ENCODE assay signal across 20 cellular contexts in genomic region chr10:59287587-59287986, GRCh38.
"Had no signal": no experiment of that assay in that cellular context is flagged by ENCODE, and none has a peak within 500 bp of the region (broad histone marks: within the 10 kb centered on the region; RNA-seq: fewer than 3 reads in every experiment).

No MANE protein-coding gene starts in this region.

- H3K27ac ChIP-seq: brain microvascular endothelial cell, heart left ventricle, neutrophil, testis had no signal

- H3K36me3 Mint-ChIP-seq: activated naive CD8-positive, alpha-beta T cell treated with anti-CD3 and anti-CD28 coated beads for 36 hours; natural killer cell had no signal

- H3K4me1 Mint-ChIP-seq: activated CD4-positive, alpha-beta T cell treated with anti-CD3 and anti-CD28 coated beads, Interleukin-2, amount 10 ng/mL, durations not matched to agents 7 days and 5 days; activated naive CD8-positive, alpha-beta T cell treated with anti-CD3 and anti-CD28 coated beads for 36 hours had no signal

- H3K9me3 Mint-ChIP-seq: activated CD4-positive, alpha-beta T cell treated with anti-CD3 and anti-CD28 coated beads, Interleukin-2, amount 10 ng/mL, durations not matched to agents 7 days and 5 days; activated naive CD8-positive, alpha-beta T cell treated with anti-CD3 and anti-CD28 coated beads for 36 hours; T-helper 2 cell treated with Interferon-gamma antibody and Interleukin-4, amounts not matched to agents 5 μg/mL and 100 μg/mL, for 36 hours had no signal

- H3K27ac Mint-ChIP-seq: activated CD4-positive, alpha-beta T cell treated with anti-CD3 and anti-CD28 coated beads, Interleukin-2, amount 10 ng/mL, durations not matched to agents 7 days and 5 days; activated naive CD8-positive, alpha-beta T cell treated with anti-CD3 and anti-CD28 coated beads for 36 hours; activated T-cell treated with anti-CD3 and anti-CD28 coated beads, Interleukin-2, amount 50 U/mL, for 72 hours; natural killer cell; T-helper 2 cell treated with Interferon-gamma antibody and Interleukin-4, amounts not matched to agents 5 μg/mL and 100 μg/mL, for 36 hours had no signal

- H3K27me3 ChIP-seq: brain microvascular endothelial cell, heart left ventricle, neutrophil, testis had no signal

- DNase-seq: activated CD4-positive, alpha-beta T cell treated with anti-CD3 and anti-CD28 coated beads, Interleukin-2, amount 10 ng/mL, durations not matched to agents 7 days and 5 days; activated CD8-positive, alpha-beta memory T cell treated with anti-CD3 and anti-CD28 coated beads, Interleukin-2, amount 50 U/mL, for 48 hours; activated naive CD8-positive, alpha-beta T cell treated with anti-CD3 and anti-CD28 coated beads for 36 hours; activated T-cell treated with anti-CD3 and anti-CD28 coated beads, Interleukin-2, amount 50 U/mL, for 72 hours; brain microvascular endothelial cell; effector memory CD4-positive, alpha-beta T cell; foreskin melanocyte; heart left ventricle; left colon; natural killer cell; posterior cingulate gyrus; right cardiac atrium; stimulated activated CD4-positive, alpha-beta T cell treated with anti-CD3 and anti-CD28 coated beads, Interleukin-4, amount 100 ng/mL, for 4 hours; stimulated activated CD8-positive, alpha-beta memory T cell treated with anti-CD3 and anti-CD28 coated beads, Interleukin-4, amount 100 ng/mL, for 48 hours; stimulated activated naive CD4-positive, alpha-beta T cell treated with Interleukin-2 at 50 U/mL for 16 hours; testis had no signal

- H3K36me3 ChIP-seq: brain microvascular endothelial cell, neutrophil had no signal

- H3K27me3 Mint-ChIP-seq: activated CD4-positive, alpha-beta T cell treated with anti-CD3 and anti-CD28 coated beads, Interleukin-2, amount 10 ng/mL, durations not matched to agents 7 days and 5 days; activated naive CD8-positive, alpha-beta T cell treated with anti-CD3 and anti-CD28 coated beads for 36 hours had no signal

- H3K4me3 Mint-ChIP-seq: activated CD4-positive, alpha-beta T cell treated with anti-CD3 and anti-CD28 coated beads, Interleukin-2, amount 10 ng/mL, durations not matched to agents 7 days and 5 days; activated naive CD8-positive, alpha-beta T cell treated with anti-CD3 and anti-CD28 coated beads for 36 hours; activated T-cell treated with anti-CD3 and anti-CD28 coated beads, Interleukin-2, amount 50 U/mL, for 72 hours; natural killer cell; T-helper 2 cell treated with Interferon-gamma antibody and Interleukin-4, amounts not matched to agents 5 μg/mL and 100 μg/mL, for 36 hours had no signal

- H3K4me3 ChIP-seq: heart left ventricle, lung, smooth muscle cell, testis had no signal

- H3K9me3 ChIP-seq: heart left ventricle, neutrophil, testis had no signal

- ATAC-seq: activated T-cell treated with anti-CD3 and anti-CD28 coated beads, Interleukin-2, amount 50 U/mL, for 72 hours; heart left ventricle; left colon; natural killer cell; right cardiac atrium had no signal
